In the genomic region with DNA sequence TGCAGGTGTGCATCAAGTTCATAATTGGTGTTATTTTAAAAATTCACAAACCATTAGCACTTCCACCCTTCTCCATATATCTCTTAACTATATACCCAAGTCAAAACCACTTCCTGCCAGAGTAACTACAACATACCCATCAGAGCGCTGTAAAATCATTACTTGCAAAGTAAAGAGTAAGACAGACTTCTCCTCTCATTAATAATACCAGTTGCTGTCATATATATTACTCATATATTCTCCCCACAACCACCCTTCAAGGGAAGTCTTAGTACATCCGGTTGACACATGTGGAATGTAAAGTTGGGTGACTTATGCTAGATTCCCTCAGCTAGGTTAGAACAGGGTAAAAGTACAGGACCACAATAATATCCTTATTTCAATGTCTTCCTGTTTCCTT, we compare ENCODE assay signal across 11 cellular contexts. TPM values are rescaled to one million over a fixed set of nuclear protein-coding genes. Genes with fewer than 3 reads are reported as not detected.
DNase-seq lines count a peak whose midpoint lies in the region; ATAC-seq and TF ChIP-seq lines count a peak whose summit lies in the region.
"Had no signal": no experiment of that assay in that cellular context is flagged by ENCODE, and none has a peak within 500 bp of the region (broad histone marks: within the 10 kb centered on the region; RNA-seq: fewer than 3 reads in every experiment).

No MANE protein-coding gene starts in this region.

- peaks cover 7% of the 10 kb centered on the region for H3K27me3 Mint-ChIP-seq in activated CD8-positive, alpha-beta memory T cell treated with anti-CD3 and anti-CD28 coated beads, Interleukin-2, amount 10 ng/mL, durations not matched to agents 7 days and 5 days
- H3K27me3 Mint-ChIP-seq in T-helper 2 cell treated with Interferon-gamma antibody and Interleukin-4, amounts not matched to agents 5 μg/mL and 100 μg/mL, for 36 hours (ENCODE audit: low read depth), result peaks cover 4% of the 10 kb centered on the region
- peaks cover 6 to 13% of the 10 kb centered on the region in 2 donors for H3K27me3 Mint-ChIP-seq in natural killer cell treated with Interleukin-12 subunit alpha and Interleukin-12 subunit beta and Interleukin-15 and Interleukin-18, amount 100 ng/mL, for 72 hours
- H3K27me3 Mint-ChIP-seq in GM23338 (ENCODE audit: insufficient read depth, low read depth, poor library complexity), result peaks cover 4% of the 10 kb centered on the region

- no peak overlapping the region for H3K4me3 Mint-ChIP-seq in activated CD8-positive, alpha-beta memory T cell treated with anti-CD3 and anti-CD28 coated beads, Interleukin-2, amount 10 ng/mL, durations not matched to agents 7 days and 5 days
- peak overlapping the region; percentile 39 for H3K4me3 Mint-ChIP-seq in T-helper 2 cell treated with Interferon-gamma antibody and Interleukin-4, amounts not matched to agents 5 μg/mL and 100 μg/mL, for 36 hours
- H3K4me3 Mint-ChIP-seq in natural killer cell treated with Interleukin-12 subunit alpha and Interleukin-12 subunit beta and Interleukin-15 and Interleukin-18, amount 100 ng/mL, for 72 hours, result peak overlapping the region; percentile 43
- no peak overlapping the region for H3K4me3 Mint-ChIP-seq in GM23338
- H3K4me3 Mint-ChIP-seq: dendritic cell treated with granulocyte-macrophage colony-stimulating factor and Interleukin-4, amounts not matched to agents 40 ng/mL and 50 ng/mL, for 4 days had no signal

- no peaks in the 10 kb centered on the region for H3K9me2 ChIP-seq in GM23338 (ENCODE audit: insufficient read depth)

- H3K9me3 Mint-ChIP-seq in activated CD8-positive, alpha-beta memory T cell treated with anti-CD3 and anti-CD28 coated beads, Interleukin-2, amount 10 ng/mL, durations not matched to agents 7 days and 5 days (ENCODE audit: low read depth), result no peaks in the 10 kb centered on the region
- no peaks in the 10 kb centered on the region for H3K9me3 Mint-ChIP-seq in T-helper 2 cell treated with Interferon-gamma antibody and Interleukin-4, amounts not matched to agents 5 μg/mL and 100 μg/mL, for 36 hours
- H3K9me3 Mint-ChIP-seq in natural killer cell treated with Interleukin-12 subunit alpha and Interleukin-12 subunit beta and Interleukin-15 and Interleukin-18, amount 100 ng/mL, for 72 hours, result no peaks in the 10 kb centered on the region
- H3K9me3 Mint-ChIP-seq in GM23338, result peaks cover 12% of the 10 kb centered on the region; the same call in 2 of the 3 replicates
- H3K9me3 Mint-ChIP-seq: dendritic cell treated with granulocyte-macrophage colony-stimulating factor and Interleukin-4, amounts not matched to agents 40 ng/mL and 50 ng/mL, for 4 days had no signal

- intact Hi-C loops in left colon (cut with DNase I, micrococcal nuclease), result no loop called here

- H3K4me3 ChIP-seq in GM23338, result no peak overlapping the region

- peak overlapping the region; percentile 52 for H3K27ac Mint-ChIP-seq in activated CD8-positive, alpha-beta memory T cell treated with anti-CD3 and anti-CD28 coated beads, Interleukin-2, amount 10 ng/mL, durations not matched to agents 7 days and 5 days
- H3K27ac Mint-ChIP-seq in T-helper 2 cell treated with Interferon-gamma antibody and Interleukin-4, amounts not matched to agents 5 μg/mL and 100 μg/mL, for 36 hours, result peak overlapping the region; percentile 60
- H3K27ac Mint-ChIP-seq in natural killer cell treated with Interleukin-12 subunit alpha and Interleukin-12 subunit beta and Interleukin-15 and Interleukin-18, amount 100 ng/mL, for 72 hours, result peak overlapping the region; percentile 64
- H3K27ac Mint-ChIP-seq in GM23338, result no peak overlapping the region
- H3K27ac Mint-ChIP-seq: dendritic cell treated with granulocyte-macrophage colony-stimulating factor and Interleukin-4, amounts not matched to agents 40 ng/mL and 50 ng/mL, for 4 days had no signal

- H3K4me2 ChIP-seq in GM23338, result no peak overlapping the region

- H2AFZ ChIP-seq in GM23338, result no peak overlapping the region

- H3K27me3 ChIP-seq in GM23338 (ENCODE audit: insufficient read depth), result no peaks in the 10 kb centered on the region

- no peaks in the 10 kb centered on the region for H4K20me1 ChIP-seq in GM23338 (replicated peaks; ENCODE audit: insufficient read depth)

- H3K27ac ChIP-seq in GM23338 (ENCODE audit: low read depth), result no peak overlapping the region

- no peak for TF ChIP-seq CTCF in GM23338 (conservative IDR thresholded peaks at IDR 0.05; ENCODE audit: low read depth in 2 of 2)

- DNase-seq in activated CD8-positive, alpha-beta memory T cell treated with anti-CD3 and anti-CD28 coated beads, Interleukin-2, amount 10 ng/mL, durations not matched to agents 7 days and 5 days, result no peak
- no peak for DNase-seq in activated CD8-positive, alpha-beta memory T cell treated with anti-CD3 and anti-CD28 coated beads for 24 hours
- peak; percentile 25 for DNase-seq in T-helper 2 cell treated with Interferon-gamma antibody and Interleukin-4, amounts not matched to agents 5 μg/mL and 100 μg/mL, for 36 hours (ENCODE audit: low spot score)
- DNase-seq in natural killer cell treated with Interleukin-12 subunit alpha and Interleukin-12 subunit beta and Interleukin-15 and Interleukin-18, amount 100 ng/mL, for 72 hours (ENCODE audit: low spot score), result no peak
- no peak for DNase-seq in GM23338 (ENCODE audit: low spot score)
- no peak for DNase-seq in iPS-NIHi7 (ENCODE audit: extremely low spot score)
- DNase-seq in left colon, result no peak

- H3K79me2 ChIP-seq in GM23338 (replicated peaks; ENCODE audit: insufficient read depth), result no peaks in the 10 kb centered on the region

- H3K4me1 Mint-ChIP-seq in activated CD8-positive, alpha-beta memory T cell treated with anti-CD3 and anti-CD28 coated beads, Interleukin-2, amount 10 ng/mL, durations not matched to agents 7 days and 5 days, result peaks cover 35% of the 10 kb centered on the region
- H3K4me1 Mint-ChIP-seq in T-helper 2 cell treated with Interferon-gamma antibody and Interleukin-4, amounts not matched to agents 5 μg/mL and 100 μg/mL, for 36 hours (ENCODE audit: low read depth), result peaks cover 27% of the 10 kb centered on the region
- peaks cover 22% of the 10 kb centered on the region in 2 donors for H3K4me1 Mint-ChIP-seq in natural killer cell treated with Interleukin-12 subunit alpha and Interleukin-12 subunit beta and Interleukin-15 and Interleukin-18, amount 100 ng/mL, for 72 hours (ENCODE audit: low read depth in 2 of 2)
- H3K4me1 Mint-ChIP-seq in GM23338, result peaks cover 3% of the 10 kb centered on the region; the same call in 1 of the 3 replicates

- H3K36me3 Mint-ChIP-seq in activated CD8-positive, alpha-beta memory T cell treated with anti-CD3 and anti-CD28 coated beads, Interleukin-2, amount 10 ng/mL, durations not matched to agents 7 days and 5 days, result peaks cover 2% of the 10 kb centered on the region
- peaks cover 2% of the 10 kb centered on the region for H3K36me3 Mint-ChIP-seq in T-helper 2 cell treated with Interferon-gamma antibody and Interleukin-4, amounts not matched to agents 5 μg/mL and 100 μg/mL, for 36 hours (ENCODE audit: low read depth)
- H3K36me3 Mint-ChIP-seq in natural killer cell treated with Interleukin-12 subunit alpha and Interleukin-12 subunit beta and Interleukin-15 and Interleukin-18, amount 100 ng/mL, for 72 hours, result no peaks in the 10 kb centered on the region
- H3K36me3 Mint-ChIP-seq in GM23338 (ENCODE audit: low read depth), result peaks cover 7% of the 10 kb centered on the region

- CTCF ChIA-PET in activated CD8-positive, alpha-beta memory T cell treated with anti-CD3 and anti-CD28 coated beads, Interleukin-2, amount 10 ng/mL, durations not matched to agents 7 days and 5 days (lab: Charles Lee), result interaction anchor here (1.0 to 1.4 kb wide), 2 partner anchors 13 kb away, joined by 3 read pairs; no protein-coding TSS in a partner anchor

- no peaks in the 10 kb centered on the region; the same call in 1 of the 2 replicates for H3F3A ChIP-seq in GM23338 (replicated peaks; ENCODE audit: low read depth)

- H3K36me3 ChIP-seq in GM23338 (ENCODE audit: insufficient read depth), result no peaks in the 10 kb centered on the region

- ATAC-seq in activated CD8-positive, alpha-beta memory T cell treated with anti-CD3 and anti-CD28 coated beads, Interleukin-2, amount 10 ng/mL, durations not matched to agents 7 days and 5 days, result peak; percentile 77
- peak; percentile 61 for ATAC-seq in HG03135 (IDR thresholded peaks at IDR 0.05; ENCODE audit: unreplicated experiment)
- peak; percentile 75 to 88 for ATAC-seq in natural killer cell treated with Interleukin-12 subunit alpha and Interleukin-12 subunit beta and Interleukin-15 and Interleukin-18, amount 100 ng/mL, for 72 hours
- ATAC-seq in GM23338, result no peak
- ATAC-seq in left colon, result no peak
- ATAC-seq: SK-N-SH treated with all-trans-retinoic acid at 6 μM for 48 hours had no signal

- no peaks in the 10 kb centered on the region for H3K4me1 ChIP-seq in GM23338 (ENCODE audit: insufficient read depth)

RNA-seq across cellular contexts. Expression of a gene that starts 5.6 kb away (rescaled TPM):
- 10 to 100 TPM; 10.5 to 17.4 TPM for total RNA-seq in activated CD8-positive, alpha-beta memory T cell treated with anti-CD3 and anti-CD28 coated beads, Interleukin-2, amount 10 ng/mL, durations not matched to agents 7 days and 5 days
- total RNA-seq in natural killer cell treated with Interleukin-12 subunit alpha and Interleukin-12 subunit beta and Interleukin-15 and Interleukin-18, amount 100 ng/mL, for 72 hours, result 10 to 100 TPM in 1 of 2 donors, not detected in 1; 18.6 TPM
- total RNA-seq in GM23338 (2014; rRNA removed; shearing (Covaris generic)), result 206 and 432 TPM in 2 replicates
- 1.7 and 2.4 TPM in 2 replicates for polyA plus RNA-seq in GM23338 (2016; fragmentation: Nextera tagmentation; extraction: Ambion mirVana)
- 1 to 10 TPM in 1 of 2 donors, not detected in 1; 4.8 TPM for total RNA-seq in left colon
- polyA plus RNA-seq: neural cell had no signal

RNA-seq across cellular contexts. Expression of a gene that starts 10.1 kb away (rescaled TPM):
- under 1 TPM; 0.49 to 0.76 TPM for total RNA-seq in activated CD8-positive, alpha-beta memory T cell treated with anti-CD3 and anti-CD28 coated beads, Interleukin-2, amount 10 ng/mL, durations not matched to agents 7 days and 5 days
- total RNA-seq in natural killer cell treated with Interleukin-12 subunit alpha and Interleukin-12 subunit beta and Interleukin-15 and Interleukin-18, amount 100 ng/mL, for 72 hours, result 1 to 10 TPM; 1.5 to 2.0 TPM
- 5.2 and 6.4 TPM in 2 replicates for total RNA-seq in GM23338 (2014; rRNA removed; shearing (Covaris generic))
- 2.0 and 2.9 TPM in 2 replicates for polyA plus RNA-seq in GM23338 (2016; fragmentation: Nextera tagmentation; extraction: Ambion mirVana)
- 1 to 10 TPM; 1.1 to 1.5 TPM for total RNA-seq in left colon
- polyA plus RNA-seq: neural cell had no signal

RNA-seq across cellular contexts. Expression of a gene that starts 13.9 kb away (rescaled TPM):
- 10 to 100 TPM; 15.3 to 16.9 TPM for total RNA-seq in activated CD8-positive, alpha-beta memory T cell treated with anti-CD3 and anti-CD28 coated beads, Interleukin-2, amount 10 ng/mL, durations not matched to agents 7 days and 5 days
- total RNA-seq in natural killer cell treated with Interleukin-12 subunit alpha and Interleukin-12 subunit beta and Interleukin-15 and Interleukin-18, amount 100 ng/mL, for 72 hours, result 10 to 100 TPM; 14.0 to 14.5 TPM
- 19.4 and 20.6 TPM in 2 replicates for total RNA-seq in GM23338 (2014; rRNA removed; shearing (Covaris generic))
- 10.8 and 14.2 TPM in 2 replicates for polyA plus RNA-seq in GM23338 (2016; fragmentation: Nextera tagmentation; extraction: Ambion mirVana)
- total RNA-seq in left colon, result 10 to 100 TPM; 10.3 to 12.0 TPM

RNA-seq across cellular contexts. Expression of a gene that starts 53.4 kb away (rescaled TPM):
- total RNA-seq in activated CD8-positive, alpha-beta memory T cell treated with anti-CD3 and anti-CD28 coated beads, Interleukin-2, amount 10 ng/mL, durations not matched to agents 7 days and 5 days, result under 1 TPM; 0.23 to 0.35 TPM
- total RNA-seq in natural killer cell treated with Interleukin-12 subunit alpha and Interleukin-12 subunit beta and Interleukin-15 and Interleukin-18, amount 100 ng/mL, for 72 hours, result not detected
- total RNA-seq in GM23338 (2014; rRNA removed; shearing (Covaris generic)), result not detected in 2 replicates
- 0.29 TPM in 1 of 2 replicates, not detected in the other for polyA plus RNA-seq in GM23338 (2016; fragmentation: Nextera tagmentation; extraction: Ambion mirVana)
- total RNA-seq in left colon, result under 1 TPM in 1 of 2 donors, not detected in 1; 0.22 TPM
- polyA plus RNA-seq: neural cell had no signal

RNA-seq across cellular contexts. Expression of a gene that starts 53.4 kb away (rescaled TPM):
- 1 to 10 TPM; 7.2 to 9.6 TPM for total RNA-seq in activated CD8-positive, alpha-beta memory T cell treated with anti-CD3 and anti-CD28 coated beads, Interleukin-2, amount 10 ng/mL, durations not matched to agents 7 days and 5 days
- total RNA-seq in natural killer cell treated with Interleukin-12 subunit alpha and Interleukin-12 subunit beta and Interleukin-15 and Interleukin-18, amount 100 ng/mL, for 72 hours, result under 1 TPM; 0.38 to 0.50 TPM
- total RNA-seq in GM23338 (2014; rRNA removed; shearing (Covaris generic)), result 15.7 and 19.6 TPM in 2 replicates
- 9.1 and 12.8 TPM in 2 replicates for polyA plus RNA-seq in GM23338 (2016; fragmentation: Nextera tagmentation; extraction: Ambion mirVana)
- under 1 TPM; 0.24 to 0.39 TPM for total RNA-seq in left colon

Comparison
In these comparisons a context has a peak if more than half of its experiments do, and no peak if none do; other contexts are left out.
1. ATAC-seq: peak in activated CD8-positive, alpha-beta memory T cell treated with anti-CD3 and anti-CD28 coated beads, Interleukin-2, amount 10 ng/mL, durations not matched to agents 7 days and 5 days (single experiment), HG03135 (single experiment) and natural killer cell treated with Interleukin-12 subunit alpha and Interleukin-12 subunit beta and Interleukin-15 and Interleukin-18, amount 100 ng/mL, for 72 hours (2 of 2); none in GM23338 (single experiment) and left colon (single experiment).
2. H3K4me3 Mint-ChIP-seq: peak in T-helper 2 cell treated with Interferon-gamma antibody and Interleukin-4, amounts not matched to agents 5 μg/mL and 100 μg/mL, for 36 hours (single experiment) and natural killer cell treated with Interleukin-12 subunit alpha and Interleukin-12 subunit beta and Interleukin-15 and Interleukin-18, amount 100 ng/mL, for 72 hours (single experiment); none in activated CD8-positive, alpha-beta memory T cell treated with anti-CD3 and anti-CD28 coated beads, Interleukin-2, amount 10 ng/mL, durations not matched to agents 7 days and 5 days (single experiment) and GM23338 (single experiment).
3. RNA of a gene that starts 5.6 kb away (total RNA-seq): 206 to 432 TPM in GM23338; 18.6 TPM in natural killer cell treated with Interleukin-12 subunit alpha and Interleukin-12 subunit beta and Interleukin-15 and Interleukin-18, amount 100 ng/mL, for 72 hours, 10.5 to 17.4 TPM in activated CD8-positive, alpha-beta memory T cell treated with anti-CD3 and anti-CD28 coated beads, Interleukin-2, amount 10 ng/mL, durations not matched to agents 7 days and 5 days and 4.8 TPM in left colon; every median in the first group is over 10 times any median in the second.